In the genomic region with DNA sequence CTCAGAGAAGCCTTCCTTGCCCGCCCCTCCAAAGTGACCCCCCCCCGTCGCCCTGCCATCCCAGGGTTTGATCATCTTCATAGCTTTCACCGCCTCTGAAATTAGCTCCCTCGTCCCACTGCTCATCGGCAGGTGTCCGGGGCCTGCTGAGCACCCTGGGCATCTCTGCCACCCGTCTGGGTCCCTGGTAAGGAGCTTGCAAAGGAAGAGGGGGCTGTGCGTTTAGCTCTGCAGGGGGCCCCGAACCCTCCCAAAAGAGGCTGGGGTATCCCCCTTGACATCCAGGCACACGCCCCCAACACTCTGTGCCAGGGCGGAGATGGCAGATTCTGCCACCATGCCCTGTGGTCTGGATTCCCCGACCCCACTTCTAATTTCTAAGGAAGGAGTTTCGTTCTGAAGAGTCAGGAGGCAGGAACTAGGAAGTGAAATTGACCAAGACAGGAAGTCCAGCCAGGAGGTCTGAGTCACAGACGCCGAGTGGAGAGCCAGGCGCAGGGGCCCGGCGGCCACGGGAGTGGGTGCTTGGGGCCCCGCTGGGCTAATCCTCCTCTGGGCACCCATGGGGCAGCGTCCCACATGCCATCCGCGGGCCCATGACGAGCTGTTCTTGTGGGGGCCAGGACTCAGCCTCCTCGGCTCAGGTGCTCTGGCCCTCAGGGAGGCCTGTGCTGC, we compare ENCODE assay signal across 8 cellular contexts.
DNase-seq lines count a peak whose midpoint lies in the region; ATAC-seq and TF ChIP-seq lines count a peak whose summit lies in the region.

No MANE protein-coding gene starts in this region.

- DNase-seq in AG10803 (ENCODE audit: low read depth) (peak; percentile 77), NOMO-1 treated with DMSO at 0.1 percent for 48 hours (lab: John Stamatoyannopoulos, UW; ENCODE audit: unreplicated experiment) (peak; percentile 90), dedifferentiated amniotic fluid mesenchymal stem cell (ENCODE audit: extremely low spot score) (peak; percentile 41), islet precursor cell (no peak), NCI-H2227 treated with DMSO at 0.1 percent for 48 hours (lab: John Stamatoyannopoulos, UW) (no peak)
- no peak for DNase-seq in naive thymus-derived CD8-positive, alpha-beta T cell

- no peak overlapping the region for H3K4me3 ChIP-seq in AG10803 (ENCODE audit: low read length)

- H3K9me3 Mint-ChIP-seq in naive thymus-derived CD8-positive, alpha-beta T cell, result no peaks in the 10 kb centered on the region

- TF ChIP-seq CTCF in AG10803 (conservative IDR thresholded peaks at IDR 0.05; ENCODE audit: low read length), result no peak

- peaks cover 0 to 11% (median 0%) of the 10 kb centered on the region in 3 donors for H3K36me3 Mint-ChIP-seq in naive thymus-derived CD8-positive, alpha-beta T cell

- peaks cover 17 to 49% (median 43%) of the 10 kb centered on the region in 4 donors for H3K4me1 Mint-ChIP-seq in naive thymus-derived CD8-positive, alpha-beta T cell

- POLR2A ChIA-PET in naive thymus-derived CD8-positive, alpha-beta T cell (lab: Charles Lee), result no interaction called here

- H3K4me3 Mint-ChIP-seq in naive thymus-derived CD8-positive, alpha-beta T cell, result peak overlapping the region; percentile 7 to 75 (median 61)

- H3K27me3 Mint-ChIP-seq in naive thymus-derived CD8-positive, alpha-beta T cell, result no peaks in the 10 kb centered on the region

- peak overlapping the region in 6 of 10 donors; percentile 40 to 87 (median 80) for H3K27ac Mint-ChIP-seq in naive thymus-derived CD8-positive, alpha-beta T cell

- ATAC-seq in GM21360 (IDR thresholded peaks at IDR 0.05; ENCODE audit: unreplicated experiment) (peak; percentile 44), HG02938 (IDR thresholded peaks at IDR 0.05; ENCODE audit: unreplicated experiment) (no peak)
- no peak for ATAC-seq in naive thymus-derived CD8-positive, alpha-beta T cell

Comparison
In these comparisons a context has a peak if more than half of its experiments do, and no peak if none do; other contexts are left out.
1. DNase-seq: peak in AG10803 (single experiment), NOMO-1 treated with DMSO at 0.1 percent for 48 hours (single experiment) and dedifferentiated amniotic fluid mesenchymal stem cell (single experiment); none in naive thymus-derived CD8-positive, alpha-beta T cell (0 of 10), islet precursor cell (single experiment) and NCI-H2227 treated with DMSO at 0.1 percent for 48 hours (single experiment).